Comparison of ENCODE assay signal across 8 cellular contexts in genomic region chr5:93585054-93585751, GRCh38. TPM values are rescaled to one million over a fixed set of nuclear protein-coding genes. Genes with fewer than 3 reads are reported as not detected.
DNase-seq lines count a peak whose midpoint lies in the region; ATAC-seq and TF ChIP-seq lines count a peak whose summit lies in the region.

No MANE protein-coding gene starts in this region.

- peak overlapping the region; percentile 59 for H2AK9ac ChIP-seq in IMR-90 (replicated peaks; ENCODE audit: low read depth, low read length, poor library complexity)

- no TSS peak for BruUV-seq in IMR-90 (replicated peaks; lab: Mats Ljungman, UMichigan)

- peaks cover 61% of the 10 kb centered on the region for H3K27me3 ChIP-seq in CD8-positive, alpha-beta memory T cell (ENCODE audit: insufficient read depth, low read length, poor library complexity, severe bottlenecking)
- no peaks in the 10 kb centered on the region for H3K27me3 ChIP-seq in IMR-90 (ENCODE audit: control insufficient read depth, insufficient read depth, low read length)
- peaks cover 0 to 4% of the 10 kb centered on the region in 2 donors for H3K27me3 ChIP-seq in body of pancreas
- H3K27me3 ChIP-seq in layer of hippocampus (ENCODE audit: control insufficient read depth, insufficient read depth, low read length) = peaks cover 10% of the 10 kb centered on the region
- peaks cover 93% of the 10 kb centered on the region for H3K27me3 ChIP-seq in transverse colon

- intact Hi-C loops in IMR-90 (cut with micrococcal nuclease) = loop anchor here (5.0 to 10.0 kb wide), 4 partner anchors 520 to 1267 kb away; no protein-coding TSS in a partner anchor
- intact Hi-C loops in body of pancreas (cut with DNase I) = no loop called here
- intact Hi-C loops in transverse colon (cut with DNase I; ENCODE audit: low total_unique reads) = loop anchor here (10.0 kb wide), 1 partner anchor 220 kb away; no protein-coding TSS in a partner anchor

- peak overlapping the region; percentile 81; the same call in 1 of the 2 replicates for H2BK20ac ChIP-seq in IMR-90 (ENCODE audit: low read depth, low read length)

- CTCF ChIA-PET in CD8-positive, alpha-beta memory T cell (lab: Charles Lee) = interaction anchor here (1.5 kb wide), 1 partner anchor 22 kb away, joined by 5 read pairs; no protein-coding TSS in a partner anchor
- CTCF ChIA-PET in IMR-90 (lab: Yijun Ruan, JAX) = no interaction called here

- H3K9ac ChIP-seq in IMR-90 (ENCODE audit: low read depth, low read length) = peak overlapping the region; percentile 100

- DNase-seq in CD8-positive, alpha-beta memory T cell = no peak
- DNase-seq in IMR-90 (no peak), body of pancreas (peak in 3 of 4 donors; percentile 52 to 57 (median 52)), transverse colon (no peak), NCI-H526 treated with DMSO at 0.1 percent for 48 hours (lab: John Stamatoyannopoulos, UW) (no peak)
- DNase-seq in activated effector memory CD4-positive, alpha-beta T cell treated with anti-CD3 and anti-CD28 coated beads, Interleukin-2, amount 50 U/mL, for 16 hours = no peak

- H3K9me3 Mint-ChIP-seq in CD8-positive, alpha-beta memory T cell = peaks cover 5 to 20% (median 10%) of the 10 kb centered on the region in 5 donors

- dilution Hi-C loops in IMR-90 (cut with HindIII; ENCODE audit: low sequenced_read_pairs, unreplicated experiment) = no loop called here

- TF ChIP-seq EP300 in transverse colon (IDR thresholded peaks at IDR 0.05; ENCODE audit: low read depth) = no peak

- TF ChIP-seq CTCF in IMR-90 (conservative IDR thresholded peaks at IDR 0.05; ENCODE audit: low read depth, low read length) (no peak), body of pancreas (IDR thresholded peaks at IDR 0.05) (no peak), transverse colon (IDR thresholded peaks at IDR 0.05) (no peak)

- H4K5ac ChIP-seq in IMR-90 (ENCODE audit: low read depth, low read length) = peak overlapping the region; percentile 88

- 0 out of 3 replicates have a peak overlapping the region, but pooled peaks have one; percentile 38 for H2BK15ac ChIP-seq in IMR-90 (ENCODE audit: low read depth, low read length)

- H3K36me3 Mint-ChIP-seq in CD8-positive, alpha-beta memory T cell = peaks cover 0 to 5% (median 4%) of the 10 kb centered on the region in 3 donors

- peak overlapping the region; percentile 89 for H3K56ac ChIP-seq in IMR-90 (ENCODE audit: extremely low read depth, insufficient read depth, low read length)

- no peak overlapping the region for H3K27ac ChIP-seq in CD8-positive, alpha-beta memory T cell (ENCODE audit: low read depth, low read length)
- H3K27ac ChIP-seq in IMR-90 (ENCODE audit: insufficient read depth, low read length) (peak overlapping the region; percentile 100), body of pancreas (peak overlapping the region in 3 of 4 donors; percentile 9 to 40 (median 21)), layer of hippocampus (ENCODE audit: low read depth, low read length) (peak overlapping the region; percentile 81), transverse colon (peak overlapping the region; percentile 11 to 63 (median 36))

- H3K4me3 Mint-ChIP-seq in CD8-positive, alpha-beta memory T cell = peak overlapping the region; percentile 54 to 80 (median 77)

- peaks cover 26 to 35% (median 29%) of the 10 kb centered on the region in 3 donors for H3K4me1 Mint-ChIP-seq in CD8-positive, alpha-beta memory T cell

- peak overlapping the region; percentile 99 for H3K14ac ChIP-seq in IMR-90 (replicated peaks; ENCODE audit: low read depth, low read length)

- H4K20me1 ChIP-seq in IMR-90 (ENCODE audit: insufficient read depth, low read length) = peaks cover 2% of the 10 kb centered on the region; the same call in 1 of the 2 replicates

- POLR2A ChIA-PET in CD8-positive, alpha-beta memory T cell (lab: Charles Lee) = no interaction called here
- POLR2A ChIA-PET in IMR-90 (lab: Charles Lee; ENCODE audit: unreplicated experiment) = interaction anchor here (0.5 to 0.7 kb wide), 3 partner anchors 477 to 1294 kb away, joined by 5 to 7 read pairs (median 6); no protein-coding TSS in a partner anchor

- H3K27ac Mint-ChIP-seq in CD8-positive, alpha-beta memory T cell = no peak overlapping the region

- peak overlapping the region; percentile 99 for H2BK5ac ChIP-seq in IMR-90 (ENCODE audit: low read depth, low read length, poor library complexity, severe bottlenecking)

- peaks cover 23% of the 10 kb centered on the region for H3K4me1 ChIP-seq in CD8-positive, alpha-beta memory T cell (ENCODE audit: insufficient read depth, low read length)
- peaks cover 4% of the 10 kb centered on the region for H3K4me1 ChIP-seq in IMR-90 (ENCODE audit: control insufficient read depth, insufficient read depth, low read length)
- H3K4me1 ChIP-seq in body of pancreas = peaks cover 32% of the 10 kb centered on the region
- H3K4me1 ChIP-seq in transverse colon = peaks cover 4 to 45% (median 25%) of the 10 kb centered on the region in 4 donors

- no peak overlapping the region for H3K4me3 ChIP-seq in CD8-positive, alpha-beta memory T cell (ENCODE audit: low read length)
- peak overlapping the region; percentile 99 for H3K4me3 ChIP-seq in IMR-90 (ENCODE audit: insufficient read depth, low read depth, low read length)
- peak overlapping the region; percentile 16 to 27 for H3K4me3 ChIP-seq in body of pancreas
- peak overlapping the region; percentile 37 to 55 (median 50) for H3K4me3 ChIP-seq in transverse colon

- peak overlapping the region; percentile 97 for H3K4ac ChIP-seq in IMR-90 (ENCODE audit: low read depth, low read length)

- peak overlapping the region; percentile 96 for H4K91ac ChIP-seq in IMR-90 (ENCODE audit: insufficient read depth, low read depth, low read length)

- TF ChIP-seq RAD21 in IMR-90 (IDR thresholded peaks at IDR 0.05; ENCODE audit: low read length) = no peak

- H2BK120ac ChIP-seq in IMR-90 (ENCODE audit: low read depth, low read length) = peak overlapping the region; percentile 87

- H2AK5ac ChIP-seq in IMR-90 (ENCODE audit: low read depth, low read length) = peak overlapping the region; percentile 78

- in situ Hi-C loops in IMR-90 (cut with MboI; ENCODE audit: low sequenced_read_pairs) (loop anchor here (10.0 to 25.0 kb wide), 4 partner anchors 330 to 1273 kb away; no protein-coding TSS in a partner anchor), transverse colon (cut with MboI; ENCODE audit: low pct_ligation_motif_present in 1 of 4, low pct_unique_long_range_greater_than_20kb in 1 of 4, low sequenced_read_pairs in 3 of 4) (loop anchor here in 3 of 4 donors (25.0 kb wide), 2 partner anchors 202 to 327 kb away; no protein-coding TSS in a partner anchor)

- no peaks in the 10 kb centered on the region for H3K9me3 ChIP-seq in CD8-positive, alpha-beta memory T cell (ENCODE audit: low read length)
- H3K9me3 ChIP-seq in IMR-90 (ENCODE audit: control insufficient read depth, insufficient read depth, low read length) (no peaks in the 10 kb centered on the region), body of pancreas (no peaks in the 10 kb centered on the region), transverse colon (no peaks in the 10 kb centered on the region)

- peak overlapping the region; percentile 59 to 80; a peak in 3 of 4 replicates for H4K8ac ChIP-seq in IMR-90 (ENCODE audit: low read depth in 2 of 2, low read length in 2 of 2)

- H3K4me2 ChIP-seq in IMR-90 (ENCODE audit: low read depth, low read length) = peak overlapping the region; percentile 90

- peak overlapping the region; percentile 99 for H3K18ac ChIP-seq in IMR-90 (ENCODE audit: low read depth, low read length)

- peaks cover 55 to 59% of the 10 kb centered on the region in 2 donors for H3K27me3 Mint-ChIP-seq in CD8-positive, alpha-beta memory T cell

- H3K36me3 ChIP-seq in CD8-positive, alpha-beta memory T cell (ENCODE audit: insufficient read depth, low read length) = no peaks in the 10 kb centered on the region
- H3K36me3 ChIP-seq in IMR-90 (ENCODE audit: control insufficient read depth, insufficient read depth, low read length) (peaks cover 31% of the 10 kb centered on the region), body of pancreas (replicated peaks in 1 of 2; ENCODE audit: insufficient read depth in 1 of 2, low read depth in 2 of 2) (no peaks in the 10 kb centered on the region), transverse colon (no peaks in the 10 kb centered on the region)

- H3K23ac ChIP-seq in IMR-90 (ENCODE audit: low read depth, low read length) = peak overlapping the region; percentile 98

- H2AFZ ChIP-seq in IMR-90 (replicated peaks; ENCODE audit: low read length, poor library complexity) = peak overlapping the region; percentile 68

- ATAC-seq in IMR-90 (ENCODE audit: low read depth) = no peak
- ATAC-seq in body of pancreas = peak; percentile 8
- no peak for ATAC-seq in HG02981 (IDR thresholded peaks at IDR 0.05; ENCODE audit: unreplicated experiment)

- 1% methylated on average over 20 of the region's 68 CpGs; no CpG with 5 or more reads in 1 of the 2 experiments for WGBS in IMR-90 (ENCODE audit: extremely low coverage in 2 of 2, insufficient read length in 1 of 2), 2 experiments
- 1 to 2% methylated on average over 22 to 68 of the region's 68 CpGs for WGBS in body of pancreas, 2 donors
- 1 to 3% methylated on average over 18 to 67 of the region's 68 CpGs for WGBS in transverse colon (ENCODE audit: low coverage in 1 of 2), 2 donors

- H3K9me1 ChIP-seq in IMR-90 (ENCODE audit: insufficient read depth, low read length) = no peaks in the 10 kb centered on the region

- H3K79me1 ChIP-seq in IMR-90 (ENCODE audit: low read depth in 1 of 2, low read length in 2 of 2) = peaks cover 0 to 9% of the 10 kb centered on the region in 2 experiments; a peak in 2 of 4 replicates

- TF ChIP-seq POLR2A in IMR-90 (IDR thresholded peaks at IDR 0.05; ENCODE audit: low read depth, low read length) (no peak), body of pancreas (IDR thresholded peaks at IDR 0.05) (peak in 2 of 3 donors; percentile 32 to 57), transverse colon (IDR thresholded peaks at IDR 0.05) (no peak)

TF ChIP-seq in IMR-90, 13 proteins besides CTCF, POLR2A, EP300 and RAD21 (continues in another document):
- TF ChIP-seq MAFK (IDR thresholded peaks at IDR 0.05; ENCODE audit: low read depth, low read length) = no peak
- peak; percentile 72; the same call in 1 of the 2 replicates for TF ChIP-seq CHD1 (IDR thresholded peaks at IDR 0.05; ENCODE audit: low read depth, low read length)

RNA-seq across cellular contexts. Expression of gene NR2F1, which starts 2.2 kb away (rescaled TPM):
- not detected for total RNA-seq in CD8-positive, alpha-beta memory T cell
- not detected for polyA plus RNA-seq in CD8-positive, alpha-beta memory T cell
- total RNA-seq in IMR-90 (2012; rRNA removed) (18.1 and 19.0 TPM in 2 replicates), body of pancreas (10 to 100 TPM; 16.9 to 33.0 TPM), transverse colon (1 to 10 TPM; 1.5 to 6.2 (median 3.2) TPM)
- polyA plus RNA-seq in IMR-90 (2012; rRNA removed) = 160 and 175 TPM in 2 replicates
- 80.6 and 211 TPM in 2 replicates for polyA plus RNA-seq in IMR-90 (2012; cell fraction: cytosol; rRNA removed)
- polyA plus RNA-seq in IMR-90 (2012; cell fraction: nucleus; rRNA removed; ENCODE audit: low replicate concordance) = 153 and 546 TPM in 2 replicates

RNA-seq across cellular contexts. Expression of gene NR2F1-AS1, which starts 4.2 kb away (rescaled TPM):
- total RNA-seq in CD8-positive, alpha-beta memory T cell = not detected
- polyA plus RNA-seq in CD8-positive, alpha-beta memory T cell = not detected
- total RNA-seq in IMR-90 (2012; rRNA removed) (12.5 and 17.8 TPM in 2 replicates), body of pancreas (1 to 10 TPM; 4.9 to 5.3 TPM), transverse colon (1 to 10 TPM; 1.2 to 3.7 (median 2.2) TPM)
- 12.1 and 12.8 TPM in 2 replicates for polyA plus RNA-seq in IMR-90 (2012; rRNA removed)
- polyA plus RNA-seq in IMR-90 (2012; cell fraction: cytosol; rRNA removed) = 3.6 and 4.5 TPM in 2 replicates
- polyA plus RNA-seq in IMR-90 (2012; cell fraction: nucleus; rRNA removed; ENCODE audit: low replicate concordance) = 7.6 and 30.6 TPM in 2 replicates

Comparison
In these comparisons a context has a peak if more than half of its experiments do, and no peak if none do; other contexts are left out.
1. DNase-seq: peak in body of pancreas (3 of 4); none in CD8-positive, alpha-beta memory T cell (0 of 5), IMR-90 (single experiment), transverse colon (single experiment), activated effector memory CD4-positive, alpha-beta T cell treated with anti-CD3 and anti-CD28 coated beads, Interleukin-2, amount 50 U/mL, for 16 hours (single experiment) and NCI-H526 treated with DMSO at 0.1 percent for 48 hours (single experiment).
2. POLR2A ChIP-seq: peak in body of pancreas (2 of 3); none in IMR-90 (single experiment) and transverse colon (single experiment).